25 cellular contexts compared by ENCODE assay signal in the genomic region with DNA sequence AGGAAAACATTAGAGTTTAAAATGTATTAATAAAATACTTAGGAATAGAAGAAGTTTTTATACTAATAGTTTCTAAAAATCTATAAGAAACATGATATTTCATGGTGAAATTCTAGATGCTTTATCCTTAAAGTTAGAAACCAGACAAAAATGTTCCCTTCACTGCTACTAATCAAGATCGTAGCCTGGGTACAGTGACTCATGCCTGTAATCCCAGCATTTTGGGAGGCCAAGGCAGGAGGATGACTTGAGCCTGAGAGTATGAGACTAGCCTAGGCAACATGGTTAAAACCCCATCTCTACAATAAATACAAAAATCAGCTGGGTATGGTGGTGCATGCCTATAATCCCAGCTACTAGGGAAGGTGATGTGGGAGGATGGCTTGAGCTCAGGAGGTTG.
"Had no signal": no experiment of that assay in that cellular context is flagged by ENCODE, and none has a peak within 500 bp of the region (broad histone marks: within the 10 kb centered on the region; RNA-seq: fewer than 3 reads in every experiment).

No MANE protein-coding gene starts in this region.

- H3K79me2 ChIP-seq: hepatocyte had no signal

- H2AFZ ChIP-seq: hepatocyte had no signal

- H3K4me3 ChIP-seq: adrenal gland, body of pancreas, esophagus muscularis mucosa, gastroesophageal sphincter, hepatocyte, mucosa of descending colon, right lobe of liver, skin epidermis, testis, transverse colon had no signal

- H3K27me3 ChIP-seq: adrenal gland, body of pancreas, esophagus muscularis mucosa, gastroesophageal sphincter, hepatocyte, right lobe of liver, testis, transverse colon had no signal

- H3K36me3 ChIP-seq: adrenal gland, esophagus muscularis mucosa, gastroesophageal sphincter, right lobe of liver, transverse colon had no signal

- DNase-seq: activated B cell treated with CpG ODN at 0.5 μM for 24 hours; activated CD4-positive, alpha-beta T cell treated with anti-CD3 and anti-CD28 coated beads, Interleukin-2, amount 50 U/mL, for 4 hours; activated effector memory CD4-positive, alpha-beta T cell treated with Interleukin-2 at 50 U/mL for 16 hours; activated naive CD4-positive, alpha-beta T cell treated with Interleukin-2 at 50 U/mL for 16 hours; adrenal gland; aorta; body of pancreas; caudate nucleus; dermis blood vessel endothelial cell; effector CD4-positive, alpha-beta T cell; left cardiac atrium; left ventricle myocardium superior; mucosa of descending colon; right lobe of liver; stimulated activated CD4-positive, alpha-beta T cell treated with anti-CD3 and anti-CD28 coated beads, Interleukin-12 subunit alpha, Interleukin-12 subunit beta, amount 100 ng/mL, for 4 hours; stimulated activated CD4-positive, alpha-beta T cell treated with anti-CD3 and anti-CD28 coated beads, Interleukin-4, amount 100 ng/mL, for 1 hour; stimulated activated naive CD8-positive, alpha-beta T cell treated with anti-CD3 and anti-CD28 coated beads, Interleukin-15, Interleukin-2, amounts not matched to agents 100 U/mL and 50 U/mL, for 24 hours; T-helper 17 cell; testis; transverse colon had no signal

- H3K4me2 ChIP-seq: hepatocyte had no signal

- FAIRE-seq: keratinocyte had no signal

- H3K27ac ChIP-seq: adrenal gland, body of pancreas, esophagus muscularis mucosa, gastroesophageal sphincter, hepatocyte, right lobe of liver, skin epidermis, testis, transverse colon had no signal

- H3K4me1 ChIP-seq: adrenal gland, right lobe of liver, testis had no signal

- ATAC-seq: body of pancreas; gastroesophageal sphincter; left cardiac atrium; left ventricle myocardium superior; mucosa of descending colon; right lobe of liver; stimulated activated naive CD8-positive, alpha-beta T cell treated with anti-CD3 and anti-CD28 coated beads, Interleukin-15, Interleukin-2, amounts not matched to agents 100 U/mL and 50 U/mL, for 24 hours; T-helper 17 cell had no signal

- H3K9me3 ChIP-seq: adrenal gland, body of pancreas, esophagus muscularis mucosa, gastroesophageal sphincter, mucosa of descending colon, right lobe of liver, testis, transverse colon had no signal
